In the genomic region with DNA sequence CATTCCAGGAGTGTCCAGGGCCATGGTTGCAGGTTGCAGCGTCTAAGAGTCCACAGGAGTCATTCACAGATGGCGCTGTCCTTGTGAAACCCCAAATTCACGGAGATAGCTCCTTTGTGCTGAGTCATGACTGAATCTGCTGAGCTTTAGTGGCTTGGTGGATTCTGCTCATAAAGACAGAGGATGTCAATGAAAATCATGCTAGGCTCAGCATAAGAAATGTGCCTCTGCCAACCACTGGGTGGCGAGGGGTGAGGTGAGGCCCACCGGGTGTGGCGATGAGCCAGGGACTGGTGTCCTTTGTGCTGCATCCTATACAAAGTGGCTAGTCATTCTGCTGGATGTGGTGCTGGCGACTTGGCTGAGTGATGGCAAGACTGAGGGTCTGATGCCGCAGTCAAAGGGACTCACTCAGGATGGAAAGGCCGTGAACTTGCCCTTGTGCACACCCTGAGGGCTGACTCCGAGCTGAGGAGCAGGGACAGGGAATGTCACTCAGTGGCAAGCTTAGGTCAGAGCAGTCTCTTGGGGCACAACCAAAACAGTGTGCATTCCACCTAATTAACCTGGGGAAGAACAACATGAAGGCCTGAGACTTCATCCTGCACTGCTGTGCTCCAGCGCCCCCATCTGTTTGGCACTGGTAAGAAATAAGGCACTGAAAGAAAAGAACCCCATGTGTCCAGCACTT, we compare ENCODE assay signal across 9 cellular contexts.
A peak's percentile ranks its signal among the peaks of the same experiment; 100 is the strongest.
DNase-seq lines count a peak whose midpoint lies in the region; ATAC-seq and TF ChIP-seq lines count a peak whose summit lies in the region.
"Had no signal": no experiment of that assay in that cellular context is flagged by ENCODE, and none has a peak within 500 bp of the region (broad histone marks: within the 10 kb centered on the region; RNA-seq: fewer than 3 reads in every experiment).

No MANE protein-coding gene starts in this region.

- peak overlapping the region; percentile 86 for H4K91ac ChIP-seq in trophoblast cell (ENCODE audit: low read depth, low read length)

- H3K9ac ChIP-seq in trophoblast cell (ENCODE audit: low read length) = no peak overlapping the region
- no peak overlapping the region for H3K9ac ChIP-seq in colonic mucosa (ENCODE audit: low read depth in 2 of 2, low read length in 2 of 2)

- H3K9me3 ChIP-seq in trophoblast cell (ENCODE audit: insufficient read depth, low read depth, low read length) = no peaks in the 10 kb centered on the region
- no peaks in the 10 kb centered on the region for H3K9me3 ChIP-seq in colonic mucosa

- H3K27ac ChIP-seq in trophoblast cell (ENCODE audit: low read depth, low read length) (peak overlapping the region; percentile 74), colonic mucosa (no peak overlapping the region)
- H3K27ac ChIP-seq: epithelial cell of prostate had no signal

- ATAC-seq in GM18868 (IDR thresholded peaks at IDR 0.05; ENCODE audit: unreplicated experiment) = peak; percentile 20
- no peak for ATAC-seq in GM21576 (IDR thresholded peaks at IDR 0.05; ENCODE audit: unreplicated experiment)

- H3K18ac ChIP-seq in trophoblast cell (ENCODE audit: low read length) = peak overlapping the region; percentile 80

- peak overlapping the region; percentile 67 for H2BK5ac ChIP-seq in trophoblast cell (ENCODE audit: low read depth, low read length, poor library complexity)

- H2BK120ac ChIP-seq in trophoblast cell (ENCODE audit: insufficient read depth, low read length, poor library complexity) = peak overlapping the region; percentile 89

- TF ChIP-seq CTCF in AG09309 (IDR thresholded peaks at IDR 0.05; ENCODE audit: control insufficient read depth, insufficient read depth, low read depth, low read length, missing control alignments) (peak; percentile 26), colonic mucosa (IDR thresholded peaks at IDR 0.05) (no peak)

- H3K79me2 ChIP-seq in trophoblast cell (ENCODE audit: control insufficient read depth, insufficient read depth, low read length, poor library complexity) = peaks cover 5% of the 10 kb centered on the region

- peak overlapping the region; percentile 15 for H4K8ac ChIP-seq in trophoblast cell (ENCODE audit: low read depth, low read length)

- no peak overlapping the region for H3K23ac ChIP-seq in trophoblast cell (ENCODE audit: low read length)

- H2BK12ac ChIP-seq in trophoblast cell (ENCODE audit: low read length) = peak overlapping the region; percentile 17

- H3K4me1 ChIP-seq in trophoblast cell (ENCODE audit: control insufficient read depth in 1 of 2, insufficient read depth in 2 of 2, low read length in 2 of 2) (peaks cover 31 to 42% of the 10 kb centered on the region in 2 experiments), colonic mucosa (no peaks in the 10 kb centered on the region)

- H4K12ac ChIP-seq in trophoblast cell (ENCODE audit: low read depth, low read length) = no peak overlapping the region

- intact Hi-C loops in colonic mucosa (cut with DNase I) = loop anchor here (10.0 kb wide), 2 partner anchors 115 to 475 kb away; no protein-coding TSS in a partner anchor

- no peak overlapping the region for H2AK5ac ChIP-seq in trophoblast cell (ENCODE audit: low read length)

- H3K36me3 ChIP-seq in trophoblast cell (ENCODE audit: control insufficient read depth in 1 of 2, insufficient read depth in 2 of 2, low read length in 2 of 2) = peaks cover 1 to 3% of the 10 kb centered on the region in 2 experiments
- H3K36me3 ChIP-seq in colonic mucosa = no peaks in the 10 kb centered on the region

- H3K14ac ChIP-seq in trophoblast cell (ENCODE audit: low read length) = no peak overlapping the region

- H3K27me3 ChIP-seq in trophoblast cell (ENCODE audit: insufficient read depth, low read length) (no peaks in the 10 kb centered on the region), colonic mucosa (no peaks in the 10 kb centered on the region)

- no peak overlapping the region for H3K4me3 ChIP-seq in AG09309 (ENCODE audit: control insufficient read depth, low read depth, low read length)
- H3K4me3 ChIP-seq in trophoblast cell (ENCODE audit: low read depth, low read length) = no peak overlapping the region
- H3K4me3 ChIP-seq in colonic mucosa = no peak overlapping the region

- H3K4ac ChIP-seq in trophoblast cell (ENCODE audit: low read depth, low read length) = peak overlapping the region; percentile 61

- DNase-seq in AG09309 (ENCODE audit: low read depth) (no peak), NOMO-1 treated with dmso at 0.1 percent for 144 hours (lab: John Stamatoyannopoulos, UW; ENCODE audit: unreplicated experiment) (peak; percentile 51), ecto neural progenitor cell (ENCODE audit: low spot score) (peak; percentile 51), trophoblast cell (no peak), colonic mucosa (no peak), NCI-H1092 treated with DMSO at 0.1 percent for 48 hours (lab: John Stamatoyannopoulos, UW) (no peak)

- H2AFZ ChIP-seq in trophoblast cell (ENCODE audit: insufficient read depth, low read length, poor library complexity) = no peak overlapping the region

- no peak overlapping the region for H3K4me2 ChIP-seq in trophoblast cell (ENCODE audit: low read length)

- H3K79me1 ChIP-seq in trophoblast cell (ENCODE audit: low read length) = peaks cover 33% of the 10 kb centered on the region

- no CpG with 5 or more reads among the region's 11 CpGs for WGBS in trophoblast cell (ENCODE audit: extremely low coverage, insufficient coverage, insufficient read length)

Comparison
In these comparisons a context has a peak if more than half of its experiments do, and no peak if none do; other contexts are left out.
1. DNase-seq: peak in NOMO-1 treated with dmso at 0.1 percent for 144 hours (single experiment) and ecto neural progenitor cell (single experiment); none in AG09309 (single experiment), trophoblast cell (0 of 2), colonic mucosa (single experiment) and NCI-H1092 treated with DMSO at 0.1 percent for 48 hours (single experiment).